Comparison of ENCODE assay signal across 24 cellular contexts in genomic region chr10:114038819-114039218, GRCh38. TPM values are rescaled to one million over a fixed set of nuclear protein-coding genes. Genes with fewer than 3 reads are reported as not detected.
"Had no signal": no experiment of that assay in that cellular context is flagged by ENCODE, and none has a peak within 500 bp of the region (broad histone marks: within the 10 kb centered on the region; RNA-seq: fewer than 3 reads in every experiment).

No MANE protein-coding gene starts in this region.

- FAIRE-seq: astrocyte had no signal

- ATAC-seq: activated T-cell treated with anti-CD3 and anti-CD28 coated beads, Interleukin-2, amount 50 U/mL, for 4 hours; SK-N-SH treated with all-trans-retinoic acid at 6 μM for 48 hours; WTC11 had no signal

- H3K9me3 ChIP-seq: MG63, Peyer's patch, SJSA1 had no signal

- H3K27ac ChIP-seq: Peyer's patch, RWPE1, SJSA1 had no signal

- H3K27me3 ChIP-seq: Peyer's patch, SJSA1 had no signal

- H3K4me3 ChIP-seq: MG63, Peyer's patch, SJSA1 had no signal

- DNase-seq: activated CD4-positive, alpha-beta T cell treated with anti-CD3 and anti-CD28 coated beads, Interleukin-2, amount 10 ng/mL, durations not matched to agents 24 days and 14 days; activated CD4-positive, alpha-beta T cell treated with anti-CD3 and anti-CD28 coated beads, Interleukin-2, amount 50 U/mL, for 48 hours; activated CD4-positive, CD25-positive, alpha-beta regulatory T cell treated with anti-CD3 and anti-CD28 coated beads, Interleukin-2, amount 50 U/mL, for 72 hours; activated effector memory CD4-positive, alpha-beta T cell treated with anti-CD3 and anti-CD28 coated beads, Interleukin-2, amount 50 U/mL, for 16 hours; activated naive CD4-positive, alpha-beta T cell treated with Interleukin-2 at 50 U/mL for 16 hours; activated T-cell treated with anti-CD3 and anti-CD28 coated beads, Interleukin-2, amount 50 U/mL, for 4 hours; amygdala; KG1; MG63; MV-4-11; NCI-H1092 treated with DMSO at 0.1 percent for 48 hours; NCI-H1417 treated with DMSO at 0.1 percent for 48 hours; NCI-H1694; NCI-H2029 treated with DMSO at 0.1 percent for 48 hours; NCI-H510A treated with DMSO at 0.1 percent for 48 hours; NCI-H69; Peyer's patch; Right ventricle myocardium superior; SW 1271 had no signal

- H3K36me3 ChIP-seq: MG63, Peyer's patch, SJSA1 had no signal

RNA-seq across cellular contexts. Expression of gene ADRB1, which starts 4.8 kb away (rescaled TPM):
- total RNA-seq: activated CD4-positive, alpha-beta T cell treated with anti-CD3 and anti-CD28 coated beads, Interleukin-2, amount 10 ng/mL, durations not matched to agents 24 days and 14 days had no signal
